In genomic region chr20:32965581-32966373, GRCh38 we compare ENCODE assay signal across 1 cellular context.
TF ChIP-seq lines count a peak whose summit lies in the region.

No MANE protein-coding gene starts in this region.

TF ChIP-seq in WTC11, 78 proteins besides CTCF, POLR2A, EP300 and RAD21 (continued from another document):
- TF ChIP-seq ZNF219 (CRISPR knock-in tag; IDR thresholded peaks at IDR 0.05; ENCODE audit: borderline replicate concordance), result no peak
